18 cellular contexts compared by ENCODE assay signal in genomic region chr1:230877139-230877923, GRCh38. TPM values are rescaled to one million over a fixed set of nuclear protein-coding genes. Genes with fewer than 3 reads are reported as not detected.
DNase-seq lines count a peak whose midpoint lies in the region; ATAC-seq and TF ChIP-seq lines count a peak whose summit lies in the region.
"Had no signal": no experiment of that assay in that cellular context is flagged by ENCODE, and none has a peak within 500 bp of the region (broad histone marks: within the 10 kb centered on the region; RNA-seq: fewer than 3 reads in every experiment).

No MANE protein-coding gene starts in this region.

- peak overlapping the region; percentile 76 for H3K23ac ChIP-seq in neuronal stem cell (ENCODE audit: low read depth, low read length, poor library complexity)

- no peak overlapping the region for H4K8ac ChIP-seq in neuronal stem cell (ENCODE audit: low read depth, low read length)

- H3K4ac ChIP-seq in neuronal stem cell (ENCODE audit: low read length) = no peak overlapping the region

- H3K4me1 ChIP-seq in neuronal stem cell (ENCODE audit: control insufficient read depth in 2 of 2, insufficient read depth in 1 of 2, low read depth in 1 of 2, low read length in 2 of 2) (peaks cover 10 to 14% of the 10 kb centered on the region in 2 donors), gastrocnemius medialis (peaks cover 3 to 5% of the 10 kb centered on the region in 2 donors), stomach (peaks cover 0 to 12% (median 0%) of the 10 kb centered on the region in 4 donors)

- in situ Hi-C loops in gastrocnemius medialis (cut with MboI; ENCODE audit: low sequenced_read_pairs in 4 of 4) = no loop called here

- no peak overlapping the region for H3K14ac ChIP-seq in neuronal stem cell (ENCODE audit: low read length)

- no peak overlapping the region for H3K9ac ChIP-seq in neuronal stem cell (ENCODE audit: low read depth, low read length, poor library complexity)

- no peak overlapping the region for H3K27ac ChIP-seq in neuronal stem cell (replicated peaks; ENCODE audit: low read length)
- no peak overlapping the region for H3K27ac ChIP-seq in gastrocnemius medialis
- H3K27ac ChIP-seq in stomach = no peak overlapping the region
- H3K27ac ChIP-seq: neutrophil had no signal

- no peak for TF ChIP-seq CTCF in gastrocnemius medialis (IDR thresholded peaks at IDR 0.05 in 4 of 5, conservative IDR thresholded peaks at IDR 0.05 in 1 of 5)
- no peak for TF ChIP-seq CTCF in stomach (IDR thresholded peaks at IDR 0.05)

- peak overlapping the region; percentile 76 for H3K18ac ChIP-seq in neuronal stem cell (ENCODE audit: low read length)

- DNase-seq in GM03348 (ENCODE audit: low spot score) (peak; percentile 90), LHCN-M2 (ENCODE audit: low read depth) (peak; percentile 49), neuronal stem cell (ENCODE audit: low spot score) (no peak), gastrocnemius medialis (no peak), stomach (no peak), epidermal melanocyte (ENCODE audit: insufficient read length, low spot score) (no peak)
- DNase-seq: CD4-positive, alpha-beta T cell; effector CD8-positive, alpha-beta T cell; NCI-H1436 treated with DMSO at 0.1 percent for 48 hours; NCI-H226; NK-92 treated with Interleukin-12 subunit alpha and Interleukin-12 subunit beta, amount 100 ng/mL, for 24 hours; sigmoid colon; stimulated activated CD4-positive, alpha-beta T cell treated with anti-CD3 and anti-CD28 coated beads, Interleukin-4, amount 100 ng/mL, for 24 hours; tibial artery had no signal

- H2BK120ac ChIP-seq in neuronal stem cell (ENCODE audit: low read depth, low read length) = peak overlapping the region; percentile 63

- H3K4me3 ChIP-seq in neuronal stem cell (ENCODE audit: low read length in 2 of 2) (no peak overlapping the region), gastrocnemius medialis (no peak overlapping the region), stomach (no peak overlapping the region)
- H3K4me3 ChIP-seq: sigmoid colon, tibial artery had no signal

- H2BK5ac ChIP-seq in neuronal stem cell (ENCODE audit: low read length) = peak overlapping the region; percentile 35

- H3K36me3 ChIP-seq in neuronal stem cell (replicated peaks in 1 of 2; ENCODE audit: control insufficient read depth in 2 of 2, insufficient read depth in 2 of 2, low read length in 2 of 2) (no peaks in the 10 kb centered on the region), gastrocnemius medialis (no peaks in the 10 kb centered on the region), stomach (no peaks in the 10 kb centered on the region)
- H3K36me3 ChIP-seq: neutrophil, sigmoid colon, tibial artery had no signal

- H3K79me1 ChIP-seq in neuronal stem cell (ENCODE audit: low read depth, low read length) = no peaks in the 10 kb centered on the region

- no peak overlapping the region for H2AFZ ChIP-seq in neuronal stem cell (ENCODE audit: low read length)

- WGBS in neuronal stem cell (ENCODE audit: extremely low coverage in 2 of 2, insufficient read length in 2 of 2, insufficient replicate concordance in 1 of 2), 2 donors = no CpG with 5 or more reads among the region's 14 CpGs
- 74 to 87% (median 86%) methylated on average over 13 to 14 of the region's 14 CpGs for WGBS in stomach, 5 donors

- peak overlapping the region; percentile 80 for H2BK15ac ChIP-seq in neuronal stem cell (ENCODE audit: low read length)

- no peak for TF ChIP-seq EP300 in stomach (IDR thresholded peaks at IDR 0.05)

- ATAC-seq in esophagus mucosa = peak; percentile 62
- ATAC-seq in HG03432 (IDR thresholded peaks at IDR 0.05; ENCODE audit: unreplicated experiment) = no peak
- ATAC-seq in gastrocnemius medialis = no peak
- ATAC-seq: activated CD4-positive, CD25-positive, alpha-beta regulatory T cell treated with anti-CD3 and anti-CD28 coated beads, Interleukin-2, amount 50 U/mL, for 24 hours had no signal

- H3K27me3 ChIP-seq in neuronal stem cell (ENCODE audit: control insufficient read depth in 3 of 3, insufficient read depth in 3 of 3, low read depth in 1 of 3, low read length in 3 of 3) (no peaks in the 10 kb centered on the region), gastrocnemius medialis (peaks cover 0 to 3% (median 0%) of the 10 kb centered on the region in 3 donors), stomach (peaks cover 0 to 29% (median 0%) of the 10 kb centered on the region in 3 donors)
- H3K27me3 ChIP-seq: sigmoid colon, tibial artery had no signal

- peak overlapping the region; percentile 20 for H4K91ac ChIP-seq in neuronal stem cell (ENCODE audit: low read depth, low read length, poor library complexity)

- H3K9me3 ChIP-seq in neuronal stem cell (replicated peaks in 1 of 2; ENCODE audit: control insufficient read depth in 2 of 2, insufficient read depth in 1 of 2, low read depth in 1 of 2, low read length in 2 of 2) = no peaks in the 10 kb centered on the region
- H3K9me3 ChIP-seq in gastrocnemius medialis = no peaks in the 10 kb centered on the region
- no peaks in the 10 kb centered on the region for H3K9me3 ChIP-seq in stomach
- H3K9me3 ChIP-seq: neutrophil, sigmoid colon, tibial artery had no signal

- peak overlapping the region; percentile 24 for H2BK12ac ChIP-seq in neuronal stem cell (ENCODE audit: low read length)

- intact Hi-C loops in gastrocnemius medialis (cut with DNase I; ENCODE audit: low total_unique reads) (no loop called here), stomach (cut with DNase I; ENCODE audit: low total_unique reads) (no loop called here)

- no peak for TF ChIP-seq POLR2A in gastrocnemius medialis (IDR thresholded peaks at IDR 0.05)
- no peak for TF ChIP-seq POLR2A in stomach (IDR thresholded peaks at IDR 0.05)

- H2AK5ac ChIP-seq in neuronal stem cell (ENCODE audit: low read depth, low read length) = no peak overlapping the region

- H3K4me2 ChIP-seq in neuronal stem cell (ENCODE audit: insufficient read depth, low read length, poor library complexity, severe bottlenecking) = no peak overlapping the region

RNA-seq across cellular contexts. Expression of gene C1orf198, which starts 9.0 kb away (rescaled TPM):
- 12.7 and 18.0 TPM in 2 replicates for total RNA-seq in LHCN-M2 (2014; rRNA removed)
- polyA plus RNA-seq in LHCN-M2 (2012) = 40.0 TPM
- total RNA-seq in esophagus mucosa = 15.1 TPM
- 39.0 TPM for polyA plus RNA-seq in neuronal stem cell (2013, experiment 1 of 2)
- 39.1 TPM for polyA plus RNA-seq in neuronal stem cell (2013, experiment 2 of 2)
- 100 to 1,000 TPM; 281 to 590 (median 339) TPM for total RNA-seq in gastrocnemius medialis
- total RNA-seq in stomach = 10 to 100 TPM; 11.3 to 69.3 (median 51.8) TPM
- polyA plus RNA-seq in stomach = 10 to 100 TPM; 11.7 to 15.8 (median 14.4) TPM

Comparison
In these comparisons a context has a peak if more than half of its experiments do, and no peak if none do; other contexts are left out.
1. DNase-seq: peak in GM03348 (single experiment) and LHCN-M2 (single experiment); none in neuronal stem cell (single experiment), gastrocnemius medialis (0 of 2), stomach (single experiment) and epidermal melanocyte (single experiment).
2. RNA of gene C1orf198, which starts 9.0 kb away (total RNA-seq): 281 to 590 TPM in gastrocnemius medialis; 11.3 to 69.3 TPM in stomach, 12.7 to 18.0 TPM in LHCN-M2 and 15.1 TPM in esophagus mucosa (single experiment); every median in the first group is over 4 times any median in the second.